ENCODE assay signal across 20 cellular contexts in genomic region chr7:12777257-12777656, GRCh38.
"Had no signal": no experiment of that assay in that cellular context is flagged by ENCODE, and none has a peak within 500 bp of the region (broad histone marks: within the 10 kb centered on the region; RNA-seq: fewer than 3 reads in every experiment).

No MANE protein-coding gene starts in this region.

- H3K4me3 Mint-ChIP-seq: IgD-negative memory B cell had no signal

- H3K9me3 ChIP-seq: SJSA1 had no signal

- H3K4me1 ChIP-seq: SJSA1 had no signal

- H3K27ac ChIP-seq: SJSA1, SK-N-MC had no signal

- FAIRE-seq: HepG2 had no signal

- ATAC-seq: HepG2 had no signal

- H3K27me3 ChIP-seq: SJSA1 had no signal

- DNase-seq: KBM-7, MV-4-11, NCI-H1048, NCI-H1105, NCI-H1417, NCI-H1436 treated with DMSO at 0.1 percent for 48 hours, NCI-H1694, NCI-H187 treated with DMSO at 0.1 percent for 48 hours, NCI-H2029 treated with DMSO at 0.1 percent for 48 hours, NCI-H2171 treated with DMSO at 0.1 percent for 48 hours, NCI-H524, NCI-H526 treated with DMSO at 0.1 percent for 48 hours, NCI-H748 treated with DMSO at 0.1 percent for 48 hours, Right ventricle myocardium superior, RPMI8226, SIG-M5 had no signal

- H3K36me3 Mint-ChIP-seq: IgD-negative memory B cell had no signal

- H3K36me3 ChIP-seq: SJSA1 had no signal

- H3K27ac Mint-ChIP-seq: IgD-negative memory B cell had no signal

- H3K4me3 ChIP-seq: SJSA1, SK-N-MC had no signal
